ENCODE assay signal across 15 cellular contexts in the genomic region with DNA sequence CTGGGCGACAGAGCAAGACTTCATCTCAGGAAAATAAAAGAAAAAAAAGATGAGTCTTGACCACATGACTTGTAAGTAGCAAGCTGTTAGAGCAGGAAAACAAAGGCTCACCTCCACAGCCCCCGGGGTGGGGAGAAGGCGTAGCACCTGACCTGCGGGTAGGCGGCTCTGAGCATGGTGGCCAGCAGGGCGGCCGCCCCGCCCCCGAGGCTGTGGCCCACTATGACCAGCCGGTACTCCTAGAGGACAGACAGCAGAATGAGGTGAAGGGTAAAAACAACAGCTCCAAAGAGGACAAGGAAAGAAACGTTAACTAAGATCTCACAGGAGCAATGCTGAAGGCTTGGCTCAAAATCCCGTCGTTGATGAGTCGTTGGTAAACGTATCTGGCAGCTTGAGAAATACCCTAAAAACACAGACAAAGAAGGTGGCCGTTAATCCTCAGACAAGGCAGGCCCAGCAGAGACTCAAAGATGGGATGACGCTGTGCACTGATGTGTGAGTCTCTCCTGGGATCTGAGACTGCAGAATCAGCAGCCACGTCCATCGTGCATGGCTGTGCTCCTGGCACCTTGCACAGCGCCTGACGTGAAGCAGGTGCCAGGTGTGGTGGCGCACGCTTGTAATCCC. TPM values are rescaled to one million over a fixed set of nuclear protein-coding genes. Genes with fewer than 3 reads are reported as not detected.
DNase-seq lines count a peak whose midpoint lies in the region; ATAC-seq, FAIRE-seq and TF ChIP-seq lines count a peak whose summit lies in the region.
"Had no signal": no experiment of that assay in that cellular context is flagged by ENCODE, and none has a peak within 500 bp of the region (broad histone marks: within the 10 kb centered on the region; RNA-seq: fewer than 3 reads in every experiment).

No MANE protein-coding gene starts in this region.

- H3K4me2 ChIP-seq in K562 (ENCODE audit: insufficient read depth, low read length), result no peak overlapping the region

- no peaks in the 10 kb centered on the region for H3K27me3 ChIP-seq in K562 (ENCODE audit: control insufficient read depth in 2 of 2, insufficient read depth in 2 of 2, low read length in 2 of 2)
- H3K27me3 ChIP-seq: BE2C had no signal

- H3K9me1 ChIP-seq in K562 (ENCODE audit: control insufficient read depth, insufficient read depth, low read length), result no peaks in the 10 kb centered on the region

- H3K27ac ChIP-seq in K562 (ENCODE audit: extremely low read depth, low read depth, low read length), result no peak overlapping the region
- H3K27ac ChIP-seq: prostate gland, SK-N-MC had no signal

- in situ Hi-C loops in Caki2 (cut with HindIII; ENCODE audit: low pct_unique_long_range_greater_than_20kb, low sequenced_read_pairs) (no loop called here), K562 (cut with MboI) (no loop called here)

- intact Hi-C loops in K562 (cut with micrococcal nuclease) (no loop called here), left colon (cut with DNase I, micrococcal nuclease) (no loop called here)

- CTCF ChIA-PET in K562 (lab: Yijun Ruan, JAX; ENCODE audit: low intra/inter-chr PET ratio), result no interaction called here

- H4K20me1 ChIP-seq in K562 (replicated peaks; ENCODE audit: control insufficient read depth, insufficient read depth, low read length), result no peaks in the 10 kb centered on the region

- WGBS in K562 (ENCODE audit: insufficient coverage, low coverage, missing lambda C conversion rate), result 90% methylated on average over 22 of the region's 23 CpGs

- POLR2A ChIA-PET in K562 (lab: Yijun Ruan, JAX), result interaction anchor here (0.6 to 1.3 kb wide), 2 partner anchors 18 to 428 kb away, joined by 3 to 4 read pairs; no protein-coding TSS in a partner anchor

- TF ChIP-seq POLR2A in K562 (conservative IDR thresholded peaks at IDR 0.05), result no peak

- TF ChIP-seq CTCF in K562 (IDR thresholded peaks at IDR 0.05 in 2 of 3, conservative IDR thresholded peaks at IDR 0.05 in 1 of 3; ENCODE audit: insufficient read depth in 2 of 3, low read depth in 1 of 3, low read length in 3 of 3), result peak in 2 of 3 experiments; percentile 9 to 32; a peak in 2 of 6 replicates

- TF ChIP-seq EP300 in K562 (IDR thresholded peaks at IDR 0.05; ENCODE audit: low read length), result no peak

- TF ChIP-seq RAD21 in K562 (CRISPR knock-in tag; conservative IDR thresholded peaks at IDR 0.05 in 1 of 2, IDR thresholded peaks at IDR 0.05 in 1 of 2), result no peak

- H2AFZ ChIP-seq in K562 (ENCODE audit: low read depth, low read length), result no peak overlapping the region

- no peak for FAIRE-seq in K562 (lab: Jason Lieb, UNC)

- H3K9ac ChIP-seq in K562 (ENCODE audit: insufficient read depth in 1 of 2, low read depth in 2 of 2, low read length in 2 of 2), result no peak overlapping the region

- H3K79me2 ChIP-seq in K562 (ENCODE audit: control insufficient read depth, insufficient read depth, low read length), result no peaks in the 10 kb centered on the region

- H3K4me1 ChIP-seq in K562 (replicated peaks in 1 of 2; ENCODE audit: control insufficient read depth in 2 of 2, insufficient read depth in 2 of 2, low read length in 2 of 2), result peaks cover 0 to 3% of the 10 kb centered on the region in 2 experiments; a peak in 1 of 5 replicates
- H3K4me1 ChIP-seq: BE2C, prostate gland had no signal

- peaks cover 57% of the 10 kb centered on the region; the same call in 2 of the 3 replicates for H3K36me3 ChIP-seq in K562 (ENCODE audit: control insufficient read depth, insufficient read depth, low read length)
- H3K36me3 ChIP-seq: prostate gland had no signal

- DNase-seq in Caki2 (ENCODE audit: low read depth) (peak; percentile 99), LHCN-M2 (ENCODE audit: low read depth) (peak; percentile 31), K562 (ENCODE audit: extremely low read depth in 1 of 4, low spot score in 3 of 4) (peak in 3 of 4 experiments; percentile 31 to 52 (median 41)), left colon (no peak), RPMI8226 (no peak), NCI-H2081 (lab: John Stamatoyannopoulos, UW) (no peak)
- DNase-seq: activated CD8-positive, alpha-beta memory T cell treated with anti-CD3 and anti-CD28 coated beads for 24 hours; BE2C; DND-41; NCI-H1417; NCI-H2227 treated with DMSO at 0.1 percent for 48 hours had no signal

- H3K9me3 ChIP-seq in K562 (replicated peaks; ENCODE audit: control insufficient read depth, insufficient read depth, low read depth, low read length), result peaks cover 1% of the 10 kb centered on the region; the same call in 1 of the 2 replicates
- H3K9me3 ChIP-seq: prostate gland had no signal

- ATAC-seq in K562 (peak; percentile 74), left colon (peak; percentile 12), GM18519 (IDR thresholded peaks at IDR 0.05; ENCODE audit: low FRiP score, unreplicated experiment) (no peak), GM21360 (IDR thresholded peaks at IDR 0.05; ENCODE audit: unreplicated experiment) (no peak)

- no TSS peak for BruUV-seq in K562 (replicated peaks; lab: Mats Ljungman, UMichigan)

- no peak overlapping the region for H3K4me3 ChIP-seq in K562
- H3K4me3 ChIP-seq: prostate gland, SK-N-MC had no signal

TF ChIP-seq in K562, 482 proteins besides CTCF, POLR2A, EP300 and RAD21 (continues in another document):
- TF ChIP-seq, protein P1, sequence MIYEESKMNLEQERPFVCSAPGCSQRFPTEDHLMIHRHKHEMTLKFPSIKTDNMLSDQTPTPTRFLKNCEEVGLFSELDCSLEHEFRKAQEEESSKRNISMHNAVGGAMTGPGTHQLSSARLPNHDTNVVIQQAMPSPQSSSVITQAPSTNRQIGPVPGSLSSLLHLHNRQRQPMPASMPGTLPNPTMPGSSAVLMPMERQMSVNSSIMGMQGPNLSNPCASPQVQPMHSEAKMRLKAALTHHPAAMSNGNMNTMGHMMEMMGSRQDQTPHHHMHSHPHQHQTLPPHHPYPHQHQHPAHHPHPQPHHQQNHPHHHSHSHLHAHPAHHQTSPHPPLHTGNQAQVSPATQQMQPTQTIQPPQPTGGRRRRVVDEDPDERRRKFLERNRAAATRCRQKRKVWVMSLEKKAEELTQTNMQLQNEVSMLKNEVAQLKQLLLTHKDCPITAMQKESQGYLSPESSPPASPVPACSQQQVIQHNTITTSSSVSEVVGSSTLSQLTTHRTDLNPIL (CRISPR knock-in tag; IDR thresholded peaks at IDR 0.05), result no peak

RNA-seq across cellular contexts. Expression of a gene that starts 31.1 kb away (rescaled TPM):
- total RNA-seq in Caki2 (2014; rRNA removed; shearing (Covaris generic); ENCODE audit: low replicate concordance), result 9.1 and 15.0 TPM in 2 replicates
- total RNA-seq in LHCN-M2 (2014; rRNA removed), result 18.3 and 23.6 TPM in 2 replicates
- 17.6 TPM for polyA plus RNA-seq in LHCN-M2 (2012)
- total RNA-seq in K562 (2011; cell fraction: chromatin; rRNA removed; ENCODE audit: low replicate concordance), result 63.0 and 140 TPM in 2 replicates
- total RNA-seq in K562 (2011; cell fraction: nucleolus; rRNA removed), result 64.6 and 66.9 TPM in 2 replicates
- 67.4 and 68.4 TPM in 2 replicates for total RNA-seq in K562 (2011; cell fraction: nucleoplasm; rRNA removed)
- total RNA-seq in K562 (2014; rRNA removed), result 9.4 and 11.3 TPM in 2 replicates
- 4.1 and 5.8 TPM in 2 replicates for total RNA-seq in K562 (2014; rRNA removed; fragmentation: Illumina TruSeq; extraction: Trizol)
- 9.4 and 9.7 TPM in 2 replicates for total RNA-seq in K562 (2015; rRNA removed; fragmentation: Illumina TruSeq; extraction: Trizol)
- total RNA-seq in K562 (2021), result 16.3 and 16.4 TPM in 2 replicates
- polyA plus RNA-seq in K562 (2011; rRNA removed), result 12.0 and 15.8 TPM in 2 replicates
- 15.1 and 17.4 TPM in 2 replicates for polyA plus RNA-seq in K562 (2011; cell fraction: cytosol; rRNA removed)
- 31.9 and 32.2 TPM in 2 replicates for polyA plus RNA-seq in K562 (2011; cell fraction: nucleus; rRNA removed)
- 7.4 and 10.0 TPM in 2 replicates for polyA plus RNA-seq in K562 (2012)
- polyA plus RNA-seq in K562 (2014; fragmentation: Illumina TruSeq; extraction: Trizol), result 7.8 and 8.9 TPM in 2 replicates
- polyA plus RNA-seq in K562 (2014; fragmentation: Nextera tagmentation; extraction: Ambion mirVana), result 1 to 10 TPM in 1 of 2 experiments, under 1 TPM in 1; 0.92 to 1.0 TPM
- polyA plus RNA-seq in K562 (2014; rRNA removed), result 9.3 and 9.5 TPM in 2 replicates
- polyA minus RNA-seq in K562 (2011; rRNA and poly(A)+ RNA removed), result 30.5 and 33.7 TPM in 2 replicates
- 20.4 and 27.9 TPM in 2 replicates for polyA minus RNA-seq in K562 (2011; cell fraction: cytosol; rRNA and poly(A)+ RNA removed)
- polyA minus RNA-seq in K562 (2011; cell fraction: nucleus; rRNA and poly(A)+ RNA removed), result 20.7 and 23.4 TPM in 2 replicates
- total RNA-seq in left colon, result 10 to 100 TPM; 20.1 to 26.8 TPM

RNA-seq across cellular contexts. Expression of a gene that starts 42.3 kb away (rescaled TPM):
- total RNA-seq in Caki2 (2014; rRNA removed; shearing (Covaris generic); ENCODE audit: low replicate concordance), result 22.7 and 42.5 TPM in 2 replicates
- total RNA-seq in LHCN-M2 (2014; rRNA removed) (102 and 131 TPM in 2 replicates), K562 (2014; rRNA removed) (105 and 146 TPM in 2 replicates), K562 (2014; rRNA removed; fragmentation: Illumina TruSeq; extraction: Trizol) (126 and 149 TPM in 2 replicates), K562 (2015; rRNA removed; fragmentation: Illumina TruSeq; extraction: Trizol) (90.9 and 91.5 TPM in 2 replicates), K562 (2021) (220 and 225 TPM in 2 replicates), left colon (100 to 1,000 TPM; 422 to 431 TPM)
- 389 TPM for polyA plus RNA-seq in LHCN-M2 (2012)
- total RNA-seq in K562 (2011; cell fraction: chromatin; rRNA removed; ENCODE audit: low replicate concordance), result 133 and 135 TPM in 2 replicates
- 83.3 and 83.4 TPM in 2 replicates for total RNA-seq in K562 (2011; cell fraction: nucleolus; rRNA removed)
- total RNA-seq in K562 (2011; cell fraction: nucleoplasm; rRNA removed), result 95.7 and 122 TPM in 2 replicates
- polyA plus RNA-seq in K562 (2011; rRNA removed) (177 and 205 TPM in 2 replicates), K562 (2014; fragmentation: Illumina TruSeq; extraction: Trizol) (220 and 241 TPM in 2 replicates), K562 (2014; fragmentation: Nextera tagmentation; extraction: Ambion mirVana) (10 to 100 TPM; 78.5 to 90.7 TPM), K562 (2014; rRNA removed) (148 and 163 TPM in 2 replicates)
- 96.2 and 169 TPM in 2 replicates for polyA plus RNA-seq in K562 (2011; cell fraction: cytosol; rRNA removed)
- 62.4 and 100 TPM in 2 replicates for polyA plus RNA-seq in K562 (2011; cell fraction: nucleus; rRNA removed)
- polyA plus RNA-seq in K562 (2012), result 201 and 203 TPM in 2 replicates
- 310 and 404 TPM in 2 replicates for polyA minus RNA-seq in K562 (2011; rRNA and poly(A)+ RNA removed)
- 91.2 and 105 TPM in 2 replicates for polyA minus RNA-seq in K562 (2011; cell fraction: cytosol; rRNA and poly(A)+ RNA removed)
- 20.2 and 37.2 TPM in 2 replicates for polyA minus RNA-seq in K562 (2011; cell fraction: nucleus; rRNA and poly(A)+ RNA removed)

Comparison
In these comparisons a context has a peak if more than half of its experiments do, and no peak if none do; other contexts are left out.
1. DNase-seq: peak in Caki2 (single experiment), LHCN-M2 (single experiment) and K562 (3 of 4); none in left colon (0 of 2), RPMI8226 (single experiment) and NCI-H2081 (0 of 2).
2. ATAC-seq: peak in K562 (single experiment) and left colon (single experiment); none in GM18519 (single experiment) and GM21360 (single experiment).